ENCODE assay signal across 8 cellular contexts in the genomic region with DNA sequence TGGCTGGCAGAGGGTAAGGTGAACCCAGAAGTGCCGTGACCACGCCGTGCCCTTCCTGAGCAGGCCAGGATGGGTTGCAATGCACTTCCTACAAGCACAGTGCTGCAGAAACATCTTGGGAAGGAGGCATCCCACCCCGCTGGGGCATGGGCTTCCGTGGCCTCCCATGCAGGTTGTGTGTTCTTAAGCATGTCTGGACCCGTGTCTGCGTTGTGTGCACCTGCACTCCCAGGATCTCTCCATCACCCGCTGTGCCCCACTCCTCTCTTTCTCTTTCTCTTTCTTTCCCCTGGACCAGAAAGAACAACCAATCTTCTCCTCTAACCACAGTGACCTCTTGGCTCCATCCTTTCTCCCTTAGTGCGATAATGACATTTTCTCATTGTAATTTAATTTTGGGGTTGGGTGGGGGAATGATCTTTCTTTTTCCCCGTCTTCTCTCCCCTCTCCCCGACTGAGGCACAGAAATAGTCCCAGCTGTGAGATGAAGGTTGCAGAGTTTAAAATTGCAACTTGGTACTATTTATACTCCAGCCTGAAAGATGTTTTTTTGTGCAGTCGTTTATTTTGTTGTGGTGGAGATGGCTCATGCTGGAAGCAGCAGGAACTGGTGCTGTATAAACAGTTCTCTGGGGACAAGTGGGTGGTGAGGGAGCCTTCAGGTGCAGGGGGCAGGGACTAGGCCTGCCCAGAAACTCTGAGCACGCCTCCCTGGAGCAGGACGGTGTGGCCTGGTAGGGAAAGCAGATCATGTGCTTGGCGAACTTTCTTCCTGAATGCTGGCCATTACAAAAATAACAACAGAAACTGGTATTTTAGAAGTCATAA. TPM values are rescaled to one million over a fixed set of nuclear protein-coding genes. Genes with fewer than 3 reads are reported as not detected.
A peak's percentile ranks its signal among the peaks of the same experiment; 100 is the strongest.
DNase-seq lines count a peak whose midpoint lies in the region; ATAC-seq, FAIRE-seq and TF ChIP-seq lines count a peak whose summit lies in the region.

No MANE protein-coding gene starts in this region.

- CTCF ChIA-PET in GM12878 (lab: Yijun Ruan, JAX), result interaction anchor here (1.2 to 4.7 kb wide), 5 partner anchors 9 to 116 kb away, joined by 3 to 78 read pairs (median 5); partner anchors contain the start of genes ADNP and BCAS4

- peak overlapping the region; percentile 82 for H3K4me2 ChIP-seq in GM12878 (ENCODE audit: control insufficient read depth, insufficient read depth)

- POLR2A ChIA-PET in GM12878 (lab: Charles Lee), result interaction anchor here (1.1 to 4.0 kb wide), 6 partner anchors 16 to 143 kb away, joined by 3 to 26 read pairs (median 5); partner anchors contain the start of gene BCAS4

- TF ChIP-seq CTCF in GM12878 (IDR thresholded peaks at IDR 0.05 in 2 of 3, conservative IDR thresholded peaks at IDR 0.05 in 1 of 3; ENCODE audit: control insufficient read depth in 2 of 3, extremely low read depth in 1 of 3, insufficient read depth in 1 of 3, low read depth in 3 of 3, low read length in 3 of 3), result no peak
- TF ChIP-seq CTCF in progenitor cell of endocrine pancreas (IDR thresholded peaks at IDR 0.05; ENCODE audit: unreplicated experiment), result no peak
- no peak for TF ChIP-seq CTCF in colonic mucosa (IDR thresholded peaks at IDR 0.05)

- peak; percentile 41 for FAIRE-seq in GM12878 (lab: Jason Lieb, UNC)

- peaks cover 63 to 77% (median 66%) of the 10 kb centered on the region in 3 donors for H3K4me1 Mint-ChIP-seq in IgD-negative memory B cell
- H3K4me1 Mint-ChIP-seq in stimulated activated naive CD8-positive, alpha-beta T cell treated with anti-CD3 and anti-CD28 coated beads, Interleukin-15, amount 100 ng/mL, for 72 hours, result peaks cover 79% of the 10 kb centered on the region
- peaks cover 7% of the 10 kb centered on the region for H3K4me1 Mint-ChIP-seq in progenitor cell of endocrine pancreas (ENCODE audit: low read depth)

- H3K79me2 ChIP-seq in GM12878 (ENCODE audit: control insufficient read depth, insufficient read depth, low read length), result peaks cover 76% of the 10 kb centered on the region

- peak overlapping the region; percentile 95 for H3K27ac ChIP-seq in GM12878 (ENCODE audit: control insufficient read depth, insufficient read depth)
- no peak overlapping the region for H3K27ac ChIP-seq in colonic mucosa

- H3K9me3 ChIP-seq in GM12878 (replicated peaks; ENCODE audit: control insufficient read depth, insufficient read depth, low read length) (no peaks in the 10 kb centered on the region; the same call in 2 of the 3 replicates), colonic mucosa (no peaks in the 10 kb centered on the region)

- in situ Hi-C loops in GM18951 (cut with MboI; ENCODE audit: low sequenced_read_pairs, unreplicated experiment) (loop anchor here (10.0 kb wide), 1 partner anchor 109 kb away; no protein-coding TSS in a partner anchor), GM12878 (cut with MboI) (loop anchor here (10.0 to 25.0 kb wide), 2 partner anchors 589 to 1372 kb away; partner anchors contain the start of gene ZFP64)

- ATAC-seq in GM12878, result peak; percentile 57
- peak; percentile 60 for ATAC-seq in stimulated activated naive CD8-positive, alpha-beta T cell treated with anti-CD3 and anti-CD28 coated beads, Interleukin-15, amount 100 ng/mL, for 72 hours

- peak overlapping the region; percentile 30; the same call in 1 of the 2 replicates for H2AFZ ChIP-seq in GM12878 (ENCODE audit: control insufficient read depth, low read depth, low read length)

- H3K36me3 ChIP-seq in GM12878 (ENCODE audit: control insufficient read depth in 2 of 2, insufficient read depth in 2 of 2, low read length in 1 of 2) (peaks cover 5 to 8% of the 10 kb centered on the region in 2 experiments; a peak in 2 of 4 replicates), colonic mucosa (no peaks in the 10 kb centered on the region)

- peak overlapping the region; percentile 74 to 90 (median 84) for H3K4me3 Mint-ChIP-seq in IgD-negative memory B cell
- peak overlapping the region; percentile 86 to 90 for H3K4me3 Mint-ChIP-seq in stimulated activated naive CD8-positive, alpha-beta T cell treated with anti-CD3 and anti-CD28 coated beads, Interleukin-15, amount 100 ng/mL, for 72 hours
- H3K4me3 Mint-ChIP-seq in progenitor cell of endocrine pancreas (ENCODE audit: low read depth), result no peak overlapping the region

- no peak for TF ChIP-seq RAD21 in GM12878 (IDR thresholded peaks at IDR 0.05; ENCODE audit: insufficient read depth, low read depth, low read length)

- H3K4me3 ChIP-seq in GM12878, result peak overlapping the region; percentile 53
- no peak overlapping the region for H3K4me3 ChIP-seq in colonic mucosa

- H3K27me3 Mint-ChIP-seq in IgD-negative memory B cell (no peaks in the 10 kb centered on the region), progenitor cell of endocrine pancreas (no peaks in the 10 kb centered on the region)
- H3K27me3 Mint-ChIP-seq in stimulated activated naive CD8-positive, alpha-beta T cell treated with anti-CD3 and anti-CD28 coated beads, Interleukin-15, amount 100 ng/mL, for 72 hours, result no peaks in the 10 kb centered on the region

- intact Hi-C loops in GM12878 (cut with micrococcal nuclease; ENCODE audit: unreplicated experiment) (loop anchor here (1.0 kb wide), 1 partner anchor 20 kb away; the partner anchor contains the start of gene BCAS4), colonic mucosa (cut with DNase I) (no loop called here)

- no peaks in the 10 kb centered on the region for H4K20me1 ChIP-seq in GM12878 (ENCODE audit: control insufficient read depth, insufficient read depth)

- peak; percentile 34 for TF ChIP-seq POLR2A in GM18951 (IDR thresholded peaks at IDR 0.05; ENCODE audit: extremely low read depth, insufficient read depth, insufficient read length)
- no peak for TF ChIP-seq POLR2A in GM12878 (IDR thresholded peaks at IDR 0.05; ENCODE audit: low read depth, low read length)

- under 1% methylated on average over 15 of the region's 15 CpGs for WGBS in GM12878 (ENCODE audit: insufficient coverage, insufficient replicate concordance, low lambda C conversion rate, missing lambda C conversion rate)

- SMC1A ChIA-PET in GM12878 (lab: Charles Lee; ENCODE audit: uncharacterized antibody, unreplicated experiment), result interaction anchor here (0.9 to 8.3 kb wide), 2 partner anchors 18 to 114 kb away, joined by 4 to 119 read pairs; partner anchors contain the start of gene BCAS4

- peak overlapping the region; percentile 58 for H3K9ac ChIP-seq in GM12878 (ENCODE audit: control insufficient read depth, insufficient read depth, low read length)
- H3K9ac ChIP-seq in colonic mucosa (ENCODE audit: low read depth in 2 of 2, low read length in 2 of 2), result no peak overlapping the region

- H3K9me3 Mint-ChIP-seq in IgD-negative memory B cell (peaks cover 0 to 4% (median 2%) of the 10 kb centered on the region in 3 donors), progenitor cell of endocrine pancreas (ENCODE audit: low read depth) (peaks cover 2% of the 10 kb centered on the region)
- H3K9me3 Mint-ChIP-seq in stimulated activated naive CD8-positive, alpha-beta T cell treated with anti-CD3 and anti-CD28 coated beads, Interleukin-15, amount 100 ng/mL, for 72 hours, result peaks cover 0 to 4% of the 10 kb centered on the region in 2 donors

- peak; percentile 58 for DNase-seq in AG08395 (ENCODE audit: low spot score)
- DNase-seq in GM12878 (ENCODE audit: low read depth, low spot score), result peak; percentile 65
- peak in 1 of 2 donors; percentile 35 for DNase-seq in stimulated activated naive CD8-positive, alpha-beta T cell treated with anti-CD3 and anti-CD28 coated beads, Interleukin-15, amount 100 ng/mL, for 72 hours
- DNase-seq in progenitor cell of endocrine pancreas (ENCODE audit: low spot score, unreplicated experiment), result no peak
- DNase-seq in colonic mucosa, result no peak
- DNase-seq in dermis blood vessel endothelial cell, result no peak

- H3K27me3 ChIP-seq in GM12878 (replicated peaks in 1 of 2; ENCODE audit: control insufficient read depth in 2 of 2, insufficient read depth in 2 of 2, low read length in 1 of 2), result no peaks in the 10 kb centered on the region
- H3K27me3 ChIP-seq in colonic mucosa, result no peaks in the 10 kb centered on the region

- peak in 1 of 2 experiments; percentile 57; a peak in 2 of 4 replicates for TF ChIP-seq EP300 in GM12878 (IDR thresholded peaks at IDR 0.05; ENCODE audit: borderline replicate concordance in 1 of 2, control insufficient read depth in 1 of 2, low read depth in 2 of 2, low read length in 2 of 2)

- H3K4me1 ChIP-seq in GM12878 (ENCODE audit: control insufficient read depth, insufficient read depth, low read length), result peaks cover 92% of the 10 kb centered on the region
- no peaks in the 10 kb centered on the region for H3K4me1 ChIP-seq in colonic mucosa

- RAD21 ChIA-PET in GM12878 (lab: Charles Lee; ENCODE audit: unreplicated experiment), result interaction anchor here (1.1 to 11.4 kb wide), 5 partner anchors 10 to 116 kb away, joined by 3 to 141 read pairs (median 4); partner anchors contain the start of genes ADNP and BCAS4

- no TSS peak for BruUV-seq in GM12878 (replicated peaks; lab: Mats Ljungman, UMichigan)

- H3K27ac Mint-ChIP-seq in IgD-negative memory B cell (peak overlapping the region; percentile 95 to 99 (median 95)), progenitor cell of endocrine pancreas (no peak overlapping the region)
- peak overlapping the region; percentile 93 to 94 for H3K27ac Mint-ChIP-seq in stimulated activated naive CD8-positive, alpha-beta T cell treated with anti-CD3 and anti-CD28 coated beads, Interleukin-15, amount 100 ng/mL, for 72 hours

- H3K36me3 Mint-ChIP-seq in IgD-negative memory B cell (no peaks in the 10 kb centered on the region), progenitor cell of endocrine pancreas (ENCODE audit: insufficient read depth) (peaks cover 5% of the 10 kb centered on the region)

RNA-seq across cellular contexts. Expression of gene BCAS4, which starts 20.5 kb away (rescaled TPM):
- polyA plus RNA-seq in IgD-negative memory B cell (118 TPM), GM12878 (2011; rRNA removed) (21.8 and 31.5 TPM in 2 replicates), GM12878 (2014; fragmentation: Illumina TruSeq; extraction: Trizol) (19.5 and 30.1 TPM in 2 replicates), GM12878 (2014; fragmentation: Nextera tagmentation; extraction: Ambion mirVana) (10 to 100 TPM; 14.8 to 34.2 TPM), GM12878 (2014; rRNA removed) (214 and 266 TPM in 2 replicates), GM12878 (2016; fragmentation: Nextera tagmentation; extraction: Ambion mirVana) (100 to 1,000 TPM; 127 to 132 TPM)
- total RNA-seq in GM12878 (2013; cell fraction: nucleolus; rRNA removed), result 33.2 and 41.2 TPM in 2 replicates
- total RNA-seq in GM12878 (2014; rRNA removed) (196 and 212 TPM in 2 replicates), GM12878 (2014; rRNA removed; fragmentation: Illumina TruSeq; extraction: Trizol) (30.7 and 40.4 TPM in 2 replicates), GM12878 (2021) (84.3 and 90.1 TPM in 2 replicates), progenitor cell of endocrine pancreas (8.5 and 8.9 TPM in 2 replicates), colonic mucosa (1 to 10 TPM; 1.1 to 2.7 TPM), dermis blood vessel endothelial cell (0.34 and 0.51 TPM in 2 replicates)
- polyA plus RNA-seq in GM12878 (2011; ENCODE audit: low read depth), result 197 TPM
- polyA plus RNA-seq in GM12878 (2011; cell fraction: cytosol; rRNA removed), result 28.9 and 69.9 TPM in 2 replicates
- 43.0 and 45.6 TPM in 2 replicates for polyA plus RNA-seq in GM12878 (2011; cell fraction: nucleus; rRNA removed)
- 87.8 and 101 TPM in 2 replicates for polyA plus RNA-seq in GM12878 (2012)
- polyA minus RNA-seq in GM12878 (2011; rRNA and poly(A)+ RNA removed), result 13.5 and 16.0 TPM in 2 replicates
- polyA minus RNA-seq in GM12878 (2011; cell fraction: cytosol; rRNA and poly(A)+ RNA removed), result 5.9 and 7.5 TPM in 2 replicates
- polyA minus RNA-seq in GM12878 (2011; cell fraction: nucleus; rRNA and poly(A)+ RNA removed), result 13.7 and 22.7 TPM in 2 replicates

Comparison
In these comparisons a context has a peak if more than half of its experiments do, and no peak if none do; other contexts are left out.
1. DNase-seq: peak in AG08395 (single experiment) and GM12878 (single experiment); none in progenitor cell of endocrine pancreas (single experiment), colonic mucosa (single experiment) and dermis blood vessel endothelial cell (single experiment).